In genomic region chr4:55853484-55854046, GRCh38 we compare ENCODE assay signal across 8 cellular contexts.
A peak's percentile ranks its signal among the peaks of the same experiment; 100 is the strongest.
DNase-seq lines count a peak whose midpoint lies in the region; ATAC-seq and TF ChIP-seq lines count a peak whose summit lies in the region.

A gene with protein sequence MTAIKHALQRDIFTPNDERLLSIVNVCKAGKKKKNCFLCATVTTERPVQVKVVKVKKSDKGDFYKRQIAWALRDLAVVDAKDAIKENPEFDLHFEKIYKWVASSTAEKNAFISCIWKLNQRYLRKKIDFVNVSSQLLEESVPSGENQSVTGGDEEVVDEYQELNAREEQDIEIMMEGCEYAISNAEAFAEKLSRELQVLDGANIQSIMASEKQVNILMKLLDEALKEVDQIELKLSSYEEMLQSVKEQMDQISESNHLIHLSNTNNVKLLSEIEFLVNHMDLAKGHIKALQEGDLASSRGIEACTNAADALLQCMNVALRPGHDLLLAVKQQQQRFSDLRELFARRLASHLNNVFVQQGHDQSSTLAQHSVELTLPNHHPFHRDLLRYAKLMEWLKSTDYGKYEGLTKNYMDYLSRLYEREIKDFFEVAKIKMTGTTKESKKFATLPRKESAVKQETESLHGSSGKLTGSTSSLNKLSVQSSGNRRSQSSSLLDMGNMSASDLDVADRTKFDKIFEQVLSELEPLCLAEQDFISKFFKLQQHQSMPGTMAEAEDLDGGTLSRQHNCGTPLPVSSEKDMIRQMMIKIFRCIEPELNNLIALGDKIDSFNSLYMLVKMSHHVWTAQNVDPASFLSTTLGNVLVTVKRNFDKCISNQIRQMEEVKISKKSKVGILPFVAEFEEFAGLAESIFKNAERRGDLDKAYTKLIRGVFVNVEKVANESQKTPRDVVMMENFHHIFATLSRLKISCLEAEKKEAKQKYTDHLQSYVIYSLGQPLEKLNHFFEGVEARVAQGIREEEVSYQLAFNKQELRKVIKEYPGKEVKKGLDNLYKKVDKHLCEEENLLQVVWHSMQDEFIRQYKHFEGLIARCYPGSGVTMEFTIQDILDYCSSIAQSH (plus strand): TSS chr4:55853648. CDS start chr4:55858324, 4,676 bp downstream.

- H3K36me3 ChIP-seq in ES-I3 (ENCODE audit: insufficient read depth, low read length) (no peaks in the 10 kb centered on the region), HAP-1 (replicated peaks) (no peaks in the 10 kb centered on the region; the same call in 1 of the 2 replicates), MM.1S (replicated peaks; ENCODE audit: insufficient read depth, low read length) (no peaks in the 10 kb centered on the region)

- H3K27me3 ChIP-seq in HAP-1 (ENCODE audit: low read depth) (no peaks in the 10 kb centered on the region), MM.1S (replicated peaks; ENCODE audit: insufficient read depth, low read length) (no peaks in the 10 kb centered on the region)

- H3K27ac Mint-ChIP-seq in nephron progenitor cell = peak within 1 kb of the TSS; percentile 81
- peak within 1 kb of the TSS; percentile 93 to 97 for H3K27ac Mint-ChIP-seq in stimulated activated naive CD8-positive, alpha-beta T cell treated with anti-CD3 and anti-CD28 coated beads, Interleukin-15, amount 100 ng/mL, for 72 hours

- no peak for TF ChIP-seq CTCF in MM.1S (IDR thresholded peaks at IDR 0.05; ENCODE audit: low read length)
- TF ChIP-seq CTCF in nephron progenitor cell (IDR thresholded peaks at IDR 0.05) = no peak

- H2AFZ ChIP-seq in MM.1S (ENCODE audit: low read length) = peak within 1 kb of the TSS; percentile 70

- H3K36me3 Mint-ChIP-seq in nephron progenitor cell (ENCODE audit: low read depth) = peaks cover 18% of the 10 kb centered on the region

- in situ Hi-C loops in HAP-1 (cut with MboI; ENCODE audit: low sequenced_read_pairs) = no loop called here

- DNase-seq in HAP-1 (ENCODE audit: low spot score in 2 of 2) (peak; percentile 97 to 99), MM.1S (peak; percentile 95), SIG-M5 (lab: John Stamatoyannopoulos, UW) (peak; percentile 68), activated gamma-delta T cell (lab: John Stamatoyannopoulos, UW) (peak; percentile 86), fibroblast of the conjunctiva (ENCODE audit: low read depth) (peak; percentile 93), nephron progenitor cell (peak; percentile 98)
- peak; percentile 91 to 95 for DNase-seq in stimulated activated naive CD8-positive, alpha-beta T cell treated with anti-CD3 and anti-CD28 coated beads, Interleukin-15, amount 100 ng/mL, for 72 hours

- H3K9me2 ChIP-seq in MM.1S (replicated peaks; ENCODE audit: insufficient read depth, low read length) = no peaks in the 10 kb centered on the region

- peaks cover 31% of the 10 kb centered on the region for H3K79me2 ChIP-seq in MM.1S (ENCODE audit: low read length)

- peak; percentile 93 for ATAC-seq in stimulated activated naive CD8-positive, alpha-beta T cell treated with anti-CD3 and anti-CD28 coated beads, Interleukin-15, amount 100 ng/mL, for 72 hours

- no peaks in the 10 kb centered on the region for H4K20me1 ChIP-seq in MM.1S (ENCODE audit: insufficient read depth, low read length)

- no peak within 1 kb of the TSS for H3K4me3 Mint-ChIP-seq in nephron progenitor cell
- H3K4me3 Mint-ChIP-seq in stimulated activated naive CD8-positive, alpha-beta T cell treated with anti-CD3 and anti-CD28 coated beads, Interleukin-15, amount 100 ng/mL, for 72 hours = peak within 1 kb of the TSS; percentile 30 to 36

- no peaks in the 10 kb centered on the region for H3K9me3 ChIP-seq in ES-I3 (ENCODE audit: control insufficient read depth, insufficient read depth, low read length)
- H3K9me3 ChIP-seq in HAP-1 = no peaks in the 10 kb centered on the region
- H3K9me3 ChIP-seq in MM.1S (replicated peaks; ENCODE audit: insufficient read depth, low read length) = no peaks in the 10 kb centered on the region

- H3K9ac ChIP-seq in ES-I3 (ENCODE audit: low read depth, low read length) = peak within 1 kb of the TSS; percentile 78
- H3K9ac ChIP-seq in MM.1S (ENCODE audit: low read length) = peak within 1 kb of the TSS; percentile 83

- peak within 1 kb of the TSS; percentile 95 for H3K4me3 ChIP-seq in HAP-1
- peak within 1 kb of the TSS; percentile 92 for H3K4me3 ChIP-seq in MM.1S (ENCODE audit: low read length)

- no peaks in the 10 kb centered on the region for H3F3A ChIP-seq in MM.1S (ENCODE audit: insufficient read depth, low read length)

- H3K9me3 Mint-ChIP-seq in nephron progenitor cell = peaks cover 24% of the 10 kb centered on the region
- no peaks in the 10 kb centered on the region for H3K9me3 Mint-ChIP-seq in stimulated activated naive CD8-positive, alpha-beta T cell treated with anti-CD3 and anti-CD28 coated beads, Interleukin-15, amount 100 ng/mL, for 72 hours

- H3K4me1 ChIP-seq in ES-I3 (ENCODE audit: insufficient read depth, low read length) (peaks cover 6% of the 10 kb centered on the region), HAP-1 (peaks cover 7% of the 10 kb centered on the region), MM.1S (ENCODE audit: low read length) (0 out of 2 replicates have a peak, but pooled peaks cover 5% of the 10 kb centered on the region)

- peak within 1 kb of the TSS; percentile 30; the same call in 1 of the 2 replicates for H3K27ac ChIP-seq in MM.1S (ENCODE audit: low read length)

- H3K4me2 ChIP-seq in MM.1S (ENCODE audit: low read depth, low read length) = peak within 1 kb of the TSS; percentile 89

- peaks cover 17% of the 10 kb centered on the region for H3K27me3 Mint-ChIP-seq in nephron progenitor cell (ENCODE audit: low read depth, poor library complexity)
- no peaks in the 10 kb centered on the region for H3K27me3 Mint-ChIP-seq in stimulated activated naive CD8-positive, alpha-beta T cell treated with anti-CD3 and anti-CD28 coated beads, Interleukin-15, amount 100 ng/mL, for 72 hours

- no peaks in the 10 kb centered on the region for H3K4me1 Mint-ChIP-seq in nephron progenitor cell
- H3K4me1 Mint-ChIP-seq in stimulated activated naive CD8-positive, alpha-beta T cell treated with anti-CD3 and anti-CD28 coated beads, Interleukin-15, amount 100 ng/mL, for 72 hours = peaks cover 28% of the 10 kb centered on the region

Comparison
In these comparisons a context has a peak if more than half of its experiments do, and no peak if none do; other contexts are left out.
1. Peak in every context shown above with its lines: DNase-seq, ATAC-seq, H3K4me3 ChIP-seq and H3K27ac ChIP-seq.